8 cellular contexts compared by ENCODE assay signal in the genomic region with DNA sequence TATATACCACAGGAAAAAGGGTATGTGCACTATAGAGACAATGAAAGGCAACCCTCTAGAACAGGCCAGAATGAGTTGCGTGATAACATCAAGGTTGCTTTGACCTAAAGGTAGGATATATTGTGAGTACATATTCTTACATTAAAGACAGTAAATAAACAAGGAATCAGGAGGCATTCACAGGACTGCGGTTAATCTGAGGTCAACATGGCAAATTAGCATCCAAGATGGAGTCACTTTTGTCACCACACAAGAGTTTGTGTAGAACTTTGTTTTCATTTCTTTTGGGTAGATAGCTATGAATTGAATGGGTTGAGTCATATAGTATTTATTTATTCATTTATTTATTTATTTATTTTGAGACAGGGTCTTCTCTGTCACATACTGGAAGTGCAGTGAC.
"Had no signal": no experiment of that assay in that cellular context is flagged by ENCODE, and none has a peak within 500 bp of the region (broad histone marks: within the 10 kb centered on the region; RNA-seq: fewer than 3 reads in every experiment).

No MANE protein-coding gene starts in this region.

- H3K9me3 Mint-ChIP-seq: HFFc6, IgD-negative memory B cell had no signal

- H3K36me3 Mint-ChIP-seq: IgD-negative memory B cell had no signal

- ATAC-seq: HCT116, HepG2 had no signal

- H3K4me3 Mint-ChIP-seq: HFFc6, IgD-negative memory B cell had no signal

- DNase-seq: GOT3, H7 had no signal

- H3K27ac ChIP-seq: GM23248, HL-60 had no signal

- H3K27ac Mint-ChIP-seq: HFFc6, IgD-negative memory B cell had no signal

- H3K27me3 Mint-ChIP-seq: IgD-negative memory B cell had no signal
